Comparison of ENCODE assay signal across 14 cellular contexts in the genomic region with DNA sequence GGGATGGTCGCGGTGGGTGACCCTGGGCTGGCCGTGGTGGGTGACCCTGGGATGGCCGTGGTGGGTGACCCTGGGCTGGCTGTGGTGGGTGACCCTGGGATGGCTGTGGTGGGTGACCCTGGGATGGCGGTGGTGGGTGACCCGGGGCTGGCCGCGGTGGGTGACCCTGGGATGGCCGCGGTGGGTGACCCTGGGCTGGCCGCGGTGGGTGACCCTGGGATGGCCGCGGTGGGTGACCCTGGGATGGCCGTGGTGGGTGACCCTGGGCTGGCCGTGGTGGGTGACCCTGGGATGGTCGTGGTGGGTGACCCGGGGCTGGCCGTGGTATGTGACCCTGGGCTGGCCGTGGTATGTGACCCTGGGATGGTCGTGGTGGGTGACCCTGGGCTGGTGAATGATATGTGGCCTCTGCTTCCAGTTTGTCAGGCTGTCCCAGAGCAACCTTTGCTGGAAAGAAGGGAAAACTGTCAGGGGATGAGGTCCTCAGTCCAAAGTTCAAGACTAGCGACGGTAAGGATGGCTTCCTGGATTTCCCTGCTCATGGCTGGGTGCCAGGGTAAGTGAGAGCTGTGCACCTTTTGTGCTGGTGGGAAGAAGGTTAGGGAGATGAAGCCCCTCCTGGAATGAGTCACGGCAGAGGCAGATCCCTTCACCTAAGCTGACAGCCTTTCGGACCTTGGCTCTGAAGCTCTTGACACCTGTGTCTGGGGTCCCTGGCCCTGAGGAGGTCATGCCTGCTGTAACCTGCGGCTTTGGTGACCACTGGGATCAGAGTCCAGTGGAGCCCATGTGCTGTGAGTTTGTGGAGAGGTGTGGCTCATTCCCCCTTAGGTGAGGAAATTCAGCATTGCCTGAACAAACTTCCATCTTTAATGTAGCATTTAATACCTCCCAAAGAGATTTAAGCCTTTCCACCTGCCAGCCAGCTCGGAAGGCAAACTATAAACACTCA.
"Had no signal": no experiment of that assay in that cellular context is flagged by ENCODE, and none has a peak within 500 bp of the region (broad histone marks: within the 10 kb centered on the region; RNA-seq: fewer than 3 reads in every experiment).

No MANE protein-coding gene starts in this region.

- H3K27me3 ChIP-seq: thyroid gland had no signal

- H3K36me3 Mint-ChIP-seq: activated naive CD8-positive, alpha-beta T cell; immature natural killer cell had no signal

- H3K27ac Mint-ChIP-seq: activated naive CD8-positive, alpha-beta T cell; immature natural killer cell; stimulated activated naive CD8-positive, alpha-beta T cell treated with anti-CD3 and anti-CD28 coated beads, Interleukin-15, Interleukin-2, amounts not matched to agents 100 ng/mL and 50 ng/mL, for 24 hours had no signal

- ATAC-seq: mucosa of descending colon had no signal

- H3K36me3 ChIP-seq: thyroid gland had no signal

- H3K9me3 ChIP-seq: mucosa of descending colon, thyroid gland had no signal

- H3K9me3 Mint-ChIP-seq: immature natural killer cell; neural crest cell; stimulated activated naive CD8-positive, alpha-beta T cell treated with anti-CD3 and anti-CD28 coated beads, Interleukin-15, Interleukin-2, amounts not matched to agents 100 ng/mL and 50 ng/mL, for 24 hours had no signal

- H3K4me3 Mint-ChIP-seq: activated naive CD8-positive, alpha-beta T cell; immature natural killer cell; neural crest cell; stimulated activated naive CD8-positive, alpha-beta T cell treated with anti-CD3 and anti-CD28 coated beads, Interleukin-15, Interleukin-2, amounts not matched to agents 100 ng/mL and 50 ng/mL, for 24 hours had no signal

- H3K27me3 Mint-ChIP-seq: activated naive CD8-positive, alpha-beta T cell; stimulated activated naive CD8-positive, alpha-beta T cell treated with anti-CD3 and anti-CD28 coated beads, Interleukin-15, Interleukin-2, amounts not matched to agents 100 ng/mL and 50 ng/mL, for 24 hours had no signal

- H3K27ac ChIP-seq: thyroid gland had no signal

- DNase-seq: activated T-cell treated with anti-CD3 and anti-CD28 coated beads, Interleukin-2, amount 50 U/mL, for 1 hour; amniotic stem cell; immature natural killer cell; kidney glomerular epithelial cell; mesendoderm; retina; stimulated activated CD4-positive, alpha-beta T cell treated with anti-CD3 and anti-CD28 coated beads, Interleukin-1b, Interleukin-23, amount 100 ng/mL, for 48 hours; substantia nigra; T-helper 1 cell; thyroid gland had no signal

- H3K4me3 ChIP-seq: mucosa of descending colon, thyroid gland had no signal
